ENCODE assay signal across 8 cellular contexts in the genomic region with DNA sequence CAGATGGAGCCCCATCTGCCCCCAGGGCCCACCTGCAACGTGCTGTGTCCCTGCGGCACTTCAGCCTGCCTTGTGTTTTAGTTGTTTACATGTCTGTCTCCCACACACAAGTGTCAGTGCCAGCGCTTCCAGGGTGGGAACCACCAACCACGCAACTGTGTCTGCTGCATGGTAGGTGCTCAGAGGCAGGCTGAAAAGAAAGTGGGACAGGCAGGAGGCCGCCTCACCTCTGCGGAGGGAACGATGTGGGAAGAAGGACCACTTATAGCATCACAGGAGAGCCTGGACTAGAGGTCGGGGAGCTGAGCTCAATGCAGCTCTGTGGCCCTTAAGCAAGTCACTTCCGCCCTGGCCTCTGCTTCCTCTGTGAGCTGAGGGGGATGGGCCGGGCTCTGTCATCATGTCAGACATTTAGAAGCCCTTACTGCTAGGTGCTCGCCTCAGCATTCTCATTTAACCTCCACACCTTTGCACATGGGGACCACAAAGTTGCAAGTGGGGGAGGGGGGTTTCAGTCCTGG. TPM values are rescaled to one million over a fixed set of nuclear protein-coding genes. Genes with fewer than 3 reads are reported as not detected.
A peak's percentile ranks its signal among the peaks of the same experiment; 100 is the strongest.
DNase-seq lines count a peak whose midpoint lies in the region; ATAC-seq and TF ChIP-seq lines count a peak whose summit lies in the region.

No MANE protein-coding gene starts in this region.

- H3K4me1 Mint-ChIP-seq in activated T-cell treated with anti-CD3 and anti-CD28 coated beads, Interleukin-2, amount 50 U/mL, for 24 hours (ENCODE audit: low read depth) = peaks cover 57% of the 10 kb centered on the region

- H3K4me3 Mint-ChIP-seq in activated T-cell treated with anti-CD3 and anti-CD28 coated beads, Interleukin-2, amount 50 U/mL, for 24 hours = peak overlapping the region; percentile 80

- no peaks in the 10 kb centered on the region for H3K36me3 ChIP-seq in right atrium auricular region

- H3K9me3 ChIP-seq in right atrium auricular region = no peaks in the 10 kb centered on the region

- no peaks in the 10 kb centered on the region for H3K27me3 Mint-ChIP-seq in activated T-cell treated with anti-CD3 and anti-CD28 coated beads, Interleukin-2, amount 50 U/mL, for 24 hours

- H3K36me3 Mint-ChIP-seq in activated T-cell treated with anti-CD3 and anti-CD28 coated beads, Interleukin-2, amount 50 U/mL, for 24 hours (ENCODE audit: low read depth) = peaks cover 25% of the 10 kb centered on the region

- no peaks in the 10 kb centered on the region for H3K27me3 ChIP-seq in right atrium auricular region

- peaks cover 0 to 71% of the 10 kb centered on the region in 2 donors for H3K4me1 ChIP-seq in right atrium auricular region

- H3K27ac ChIP-seq in right atrium auricular region = peak overlapping the region; percentile 41 to 58

- H3K4me3 ChIP-seq in GM08714 (ENCODE audit: low read length) (peak overlapping the region; percentile 2; the same call in 1 of the 2 replicates), right atrium auricular region (no peak overlapping the region)

- no peak for ATAC-seq in GM18858 (IDR thresholded peaks at IDR 0.05; ENCODE audit: unreplicated experiment)
- ATAC-seq in GM21717 (IDR thresholded peaks at IDR 0.05; ENCODE audit: unreplicated experiment) = no peak
- no peak for ATAC-seq in SK-N-SH treated with all-trans-retinoic acid at 6 μM for 48 hours

- TF ChIP-seq CTCF in right atrium auricular region (IDR thresholded peaks at IDR 0.05) = no peak

- H3K27ac Mint-ChIP-seq in activated T-cell treated with anti-CD3 and anti-CD28 coated beads, Interleukin-2, amount 50 U/mL, for 24 hours = peak overlapping the region; percentile 98

- DNase-seq in NCI-H524 treated with DMSO at 0.1 percent for 48 hours (lab: John Stamatoyannopoulos, UW) (peak; percentile 62), right atrium auricular region (ENCODE audit: low spot score) (no peak)
- peak; percentile 84 for DNase-seq in activated T-cell treated with anti-CD3 and anti-CD28 coated beads, Interleukin-2, amount 50 U/mL, for 24 hours
- DNase-seq in stimulated activated CD4-positive, alpha-beta T cell treated with anti-CD3 and anti-CD28 coated beads, Interleukin-4, amount 100 ng/mL, for 24 hours = peak; percentile 83

- H3K9me3 Mint-ChIP-seq in activated T-cell treated with anti-CD3 and anti-CD28 coated beads, Interleukin-2, amount 50 U/mL, for 24 hours = no peaks in the 10 kb centered on the region

TF ChIP-seq in SK-N-SH treated with all-trans-retinoic acid at 6 μM for 48 hours, 23 proteins besides CTCF, POLR2A, EP300 and RAD21:
- TF ChIP-seq BACH2 (CRISPR knock-in tag; IDR thresholded peaks at IDR 0.05; ENCODE audit: borderline replicate concordance) = no peak
- TF ChIP-seq RARB (CRISPR knock-in tag; IDR thresholded peaks at IDR 0.05) = no peak
- TF ChIP-seq, protein P1, sequence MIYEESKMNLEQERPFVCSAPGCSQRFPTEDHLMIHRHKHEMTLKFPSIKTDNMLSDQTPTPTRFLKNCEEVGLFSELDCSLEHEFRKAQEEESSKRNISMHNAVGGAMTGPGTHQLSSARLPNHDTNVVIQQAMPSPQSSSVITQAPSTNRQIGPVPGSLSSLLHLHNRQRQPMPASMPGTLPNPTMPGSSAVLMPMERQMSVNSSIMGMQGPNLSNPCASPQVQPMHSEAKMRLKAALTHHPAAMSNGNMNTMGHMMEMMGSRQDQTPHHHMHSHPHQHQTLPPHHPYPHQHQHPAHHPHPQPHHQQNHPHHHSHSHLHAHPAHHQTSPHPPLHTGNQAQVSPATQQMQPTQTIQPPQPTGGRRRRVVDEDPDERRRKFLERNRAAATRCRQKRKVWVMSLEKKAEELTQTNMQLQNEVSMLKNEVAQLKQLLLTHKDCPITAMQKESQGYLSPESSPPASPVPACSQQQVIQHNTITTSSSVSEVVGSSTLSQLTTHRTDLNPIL (CRISPR knock-in tag; IDR thresholded peaks at IDR 0.05; ENCODE audit: low read depth) = no peak
- TF ChIP-seq ARNTL (CRISPR knock-in tag; IDR thresholded peaks at IDR 0.05; ENCODE audit: borderline replicate concordance, low read depth) = no peak
- no peak for TF ChIP-seq TCF4 (CRISPR knock-in tag; IDR thresholded peaks at IDR 0.05; ENCODE audit: borderline replicate concordance)
- TF ChIP-seq, protein P2, sequence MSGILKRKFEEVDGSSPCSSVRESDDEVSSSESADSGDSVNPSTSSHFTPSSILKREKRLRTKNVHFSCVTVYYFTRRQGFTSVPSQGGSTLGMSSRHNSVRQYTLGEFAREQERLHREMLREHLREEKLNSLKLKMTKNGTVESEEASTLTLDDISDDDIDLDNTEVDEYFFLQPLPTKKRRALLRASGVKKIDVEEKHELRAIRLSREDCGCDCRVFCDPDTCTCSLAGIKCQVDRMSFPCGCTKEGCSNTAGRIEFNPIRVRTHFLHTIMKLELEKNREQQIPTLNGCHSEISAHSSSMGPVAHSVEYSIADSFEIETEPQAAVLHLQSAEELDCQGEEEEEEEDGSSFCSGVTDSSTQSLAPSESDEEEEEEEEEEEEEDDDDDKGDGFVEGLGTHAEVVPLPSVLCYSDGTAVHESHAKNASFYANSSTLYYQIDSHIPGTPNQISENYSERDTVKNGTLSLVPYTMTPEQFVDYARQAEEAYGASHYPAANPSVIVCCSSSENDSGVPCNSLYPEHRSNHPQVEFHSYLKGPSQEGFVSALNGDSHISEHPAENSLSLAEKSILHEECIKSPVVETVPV (CRISPR knock-in tag; IDR thresholded peaks at IDR 0.05) = no peak
- TF ChIP-seq ZC3H10 (CRISPR knock-in tag; IDR thresholded peaks at IDR 0.05) = no peak
- TF ChIP-seq TOX (CRISPR knock-in tag; IDR thresholded peaks at IDR 0.05; ENCODE audit: borderline replicate concordance) = no peak
- TF ChIP-seq ISL1 (CRISPR knock-in tag; IDR thresholded peaks at IDR 0.05) = no peak
- TF ChIP-seq SNAI2 (CRISPR knock-in tag; IDR thresholded peaks at IDR 0.05) = no peak
- TF ChIP-seq, protein P3, sequence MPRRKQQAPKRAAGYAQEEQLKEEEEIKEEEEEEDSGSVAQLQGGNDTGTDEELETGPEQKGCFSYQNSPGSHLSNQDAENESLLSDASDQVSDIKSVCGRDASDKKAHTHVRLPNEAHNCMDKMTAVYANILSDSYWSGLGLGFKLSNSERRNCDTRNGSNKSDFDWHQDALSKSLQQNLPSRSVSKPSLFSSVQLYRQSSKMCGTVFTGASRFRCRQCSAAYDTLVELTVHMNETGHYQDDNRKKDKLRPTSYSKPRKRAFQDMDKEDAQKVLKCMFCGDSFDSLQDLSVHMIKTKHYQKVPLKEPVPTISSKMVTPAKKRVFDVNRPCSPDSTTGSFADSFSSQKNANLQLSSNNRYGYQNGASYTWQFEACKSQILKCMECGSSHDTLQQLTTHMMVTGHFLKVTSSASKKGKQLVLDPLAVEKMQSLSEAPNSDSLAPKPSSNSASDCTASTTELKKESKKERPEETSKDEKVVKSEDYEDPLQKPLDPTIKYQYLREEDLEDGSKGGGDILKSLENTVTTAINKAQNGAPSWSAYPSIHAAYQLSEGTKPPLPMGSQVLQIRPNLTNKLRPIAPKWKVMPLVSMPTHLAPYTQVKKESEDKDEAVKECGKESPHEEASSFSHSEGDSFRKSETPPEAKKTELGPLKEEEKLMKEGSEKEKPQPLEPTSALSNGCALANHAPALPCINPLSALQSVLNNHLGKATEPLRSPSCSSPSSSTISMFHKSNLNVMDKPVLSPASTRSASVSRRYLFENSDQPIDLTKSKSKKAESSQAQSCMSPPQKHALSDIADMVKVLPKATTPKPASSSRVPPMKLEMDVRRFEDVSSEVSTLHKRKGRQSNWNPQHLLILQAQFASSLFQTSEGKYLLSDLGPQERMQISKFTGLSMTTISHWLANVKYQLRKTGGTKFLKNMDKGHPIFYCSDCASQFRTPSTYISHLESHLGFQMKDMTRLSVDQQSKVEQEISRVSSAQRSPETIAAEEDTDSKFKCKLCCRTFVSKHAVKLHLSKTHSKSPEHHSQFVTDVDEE (CRISPR knock-in tag; IDR thresholded peaks at IDR 0.05) = no peak
- TF ChIP-seq ZNF565 (CRISPR knock-in tag; conservative IDR thresholded peaks at IDR 0.05; ENCODE audit: low read depth) = no peak
- TF ChIP-seq CSDC2 (CRISPR knock-in tag; IDR thresholded peaks at IDR 0.05) = no peak
- TF ChIP-seq ZFP3 (CRISPR knock-in tag; IDR thresholded peaks at IDR 0.05) = no peak
- TF ChIP-seq ZFP30 (CRISPR knock-in tag; IDR thresholded peaks at IDR 0.05) = no peak
- TF ChIP-seq, protein P4, sequence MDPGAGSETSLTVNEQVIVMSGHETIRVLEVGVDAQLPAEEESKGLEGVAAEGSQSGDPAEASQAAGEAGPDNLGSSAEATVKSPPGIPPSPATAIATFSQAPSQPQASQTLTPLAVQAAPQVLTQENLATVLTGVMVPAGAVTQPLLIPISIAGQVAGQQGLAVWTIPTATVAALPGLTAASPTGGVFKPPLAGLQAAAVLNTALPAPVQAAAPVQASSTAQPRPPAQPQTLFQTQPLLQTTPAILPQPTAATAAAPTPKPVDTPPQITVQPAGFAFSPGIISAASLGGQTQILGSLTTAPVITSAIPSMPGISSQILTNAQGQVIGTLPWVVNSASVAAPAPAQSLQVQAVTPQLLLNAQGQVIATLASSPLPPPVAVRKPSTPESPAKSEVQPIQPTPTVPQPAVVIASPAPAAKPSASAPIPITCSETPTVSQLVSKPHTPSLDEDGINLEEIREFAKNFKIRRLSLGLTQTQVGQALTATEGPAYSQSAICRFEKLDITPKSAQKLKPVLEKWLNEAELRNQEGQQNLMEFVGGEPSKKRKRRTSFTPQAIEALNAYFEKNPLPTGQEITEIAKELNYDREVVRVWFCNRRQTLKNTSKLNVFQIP (CRISPR knock-in tag; IDR thresholded peaks at IDR 0.05; ENCODE audit: borderline replicate concordance, low read depth) = no peak
- TF ChIP-seq GLIS3 (CRISPR knock-in tag; IDR thresholded peaks at IDR 0.05) = no peak
- no peak for TF ChIP-seq OSR1 (CRISPR knock-in tag; IDR thresholded peaks at IDR 0.05)
- TF ChIP-seq ZNF70 (CRISPR knock-in tag; IDR thresholded peaks at IDR 0.05) = no peak
- TF ChIP-seq, protein P5, sequence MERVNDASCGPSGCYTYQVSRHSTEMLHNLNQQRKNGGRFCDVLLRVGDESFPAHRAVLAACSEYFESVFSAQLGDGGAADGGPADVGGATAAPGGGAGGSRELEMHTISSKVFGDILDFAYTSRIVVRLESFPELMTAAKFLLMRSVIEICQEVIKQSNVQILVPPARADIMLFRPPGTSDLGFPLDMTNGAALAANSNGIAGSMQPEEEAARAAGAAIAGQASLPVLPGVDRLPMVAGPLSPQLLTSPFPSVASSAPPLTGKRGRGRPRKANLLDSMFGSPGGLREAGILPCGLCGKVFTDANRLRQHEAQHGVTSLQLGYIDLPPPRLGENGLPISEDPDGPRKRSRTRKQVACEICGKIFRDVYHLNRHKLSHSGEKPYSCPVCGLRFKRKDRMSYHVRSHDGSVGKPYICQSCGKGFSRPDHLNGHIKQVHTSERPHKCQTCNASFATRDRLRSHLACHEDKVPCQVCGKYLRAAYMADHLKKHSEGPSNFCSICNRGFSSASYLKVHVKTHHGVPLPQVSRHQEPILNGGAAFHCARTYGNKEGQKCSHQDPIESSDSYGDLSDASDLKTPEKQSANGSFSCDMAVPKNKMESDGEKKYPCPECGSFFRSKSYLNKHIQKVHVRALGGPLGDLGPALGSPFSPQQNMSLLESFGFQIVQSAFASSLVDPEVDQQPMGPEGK (CRISPR knock-in tag; IDR thresholded peaks at IDR 0.05; ENCODE audit: borderline replicate concordance) = no peak

RNA-seq across cellular contexts. Expression of a gene that starts 17.8 kb away (rescaled TPM):
- total RNA-seq in right atrium auricular region = 10 to 100 TPM; 20.0 to 28.3 TPM
